14 cellular contexts compared by ENCODE assay signal in the genomic region with DNA sequence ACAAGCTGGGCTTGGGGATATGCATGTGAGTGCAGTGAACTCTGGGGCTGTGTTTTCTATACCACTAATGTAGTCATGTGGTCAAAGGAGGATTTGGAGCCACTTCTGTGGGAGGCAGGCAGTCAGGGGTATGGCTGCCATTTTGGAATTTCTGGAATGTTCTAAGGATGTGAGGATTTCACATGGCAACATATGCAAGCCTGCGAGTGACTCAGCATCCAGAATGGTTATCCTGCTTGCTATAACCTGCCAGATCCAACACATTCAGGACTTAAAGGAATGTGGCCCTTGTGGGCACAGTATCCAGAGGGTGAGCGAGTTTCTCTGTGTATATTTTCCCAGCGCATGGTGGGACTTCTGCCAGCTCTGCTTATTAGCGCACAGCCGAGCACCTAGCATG.
DNase-seq lines count a peak whose midpoint lies in the region; ATAC-seq, FAIRE-seq and TF ChIP-seq lines count a peak whose summit lies in the region.
"Had no signal": no experiment of that assay in that cellular context is flagged by ENCODE, and none has a peak within 500 bp of the region (broad histone marks: within the 10 kb centered on the region; RNA-seq: fewer than 3 reads in every experiment).

No MANE protein-coding gene starts in this region.

- no peak for TF ChIP-seq POLR2A in heart left ventricle (IDR thresholded peaks at IDR 0.05)

- no peaks in the 10 kb centered on the region for H3K4me1 ChIP-seq in heart left ventricle

- no peak overlapping the region for H3K4me3 Mint-ChIP-seq in activated naive CD4-positive, alpha-beta T cell treated with anti-CD3 and anti-CD28 coated beads, Interleukin-2, amount 10 ng/mL, durations not matched to agents 7 days and 5 days
- H3K4me3 Mint-ChIP-seq: B cell had no signal

- H3K9me3 Mint-ChIP-seq in activated naive CD4-positive, alpha-beta T cell treated with anti-CD3 and anti-CD28 coated beads, Interleukin-2, amount 10 ng/mL, durations not matched to agents 7 days and 5 days = no peaks in the 10 kb centered on the region

- no peaks in the 10 kb centered on the region for H3K27me3 Mint-ChIP-seq in activated naive CD4-positive, alpha-beta T cell treated with anti-CD3 and anti-CD28 coated beads, Interleukin-2, amount 10 ng/mL, durations not matched to agents 7 days and 5 days

- H3K36me3 Mint-ChIP-seq in activated naive CD4-positive, alpha-beta T cell treated with anti-CD3 and anti-CD28 coated beads, Interleukin-2, amount 10 ng/mL, durations not matched to agents 7 days and 5 days = no peaks in the 10 kb centered on the region

- in situ Hi-C loops in GM13976 (cut with MboI; ENCODE audit: low sequenced_read_pairs, unreplicated experiment) = no loop called here

- no peaks in the 10 kb centered on the region for H3K9me3 ChIP-seq in AG04450 (ENCODE audit: control insufficient read depth, insufficient read depth, low read length)
- no peaks in the 10 kb centered on the region for H3K9me3 ChIP-seq in heart left ventricle
- H3K9me3 ChIP-seq: ovary had no signal

- no peaks in the 10 kb centered on the region for H3K27me3 ChIP-seq in AG04450 (ENCODE audit: control insufficient read depth, insufficient read depth, low read length)
- H3K27me3 ChIP-seq in heart left ventricle = peaks cover 0 to 15% (median 0%) of the 10 kb centered on the region in 9 donors
- H3K27me3 ChIP-seq: ovary had no signal

- 84 to 88% (median 87%) methylated on average over 5 of the region's 5 CpGs for WGBS in heart left ventricle, 4 donors

- ATAC-seq in GM19324 (IDR thresholded peaks at IDR 0.05; ENCODE audit: low FRiP score, unreplicated experiment) = no peak
- ATAC-seq in heart left ventricle = no peak

- FAIRE-seq in HTR-8/SVneo (lab: Jason Lieb, UNC) = no peak
- FAIRE-seq: GM18507 had no signal

- H3K4me3 ChIP-seq in AG04450 (ENCODE audit: low read depth, low read length) (no peak overlapping the region), cardiac fibroblast (replicated peaks in 1 of 2; ENCODE audit: low read depth in 2 of 2, low read length in 2 of 2) (no peak overlapping the region), heart left ventricle (no peak overlapping the region)
- H3K4me3 ChIP-seq: ovary had no signal

- POLR2A ChIA-PET in AG04450 (lab: Yijun Ruan, JAX) = no interaction called here

- H3K27ac ChIP-seq in AG04450 (ENCODE audit: low read depth, low read length) = no peak overlapping the region
- H3K27ac ChIP-seq in heart left ventricle = no peak overlapping the region
- H3K27ac ChIP-seq: ovary, VCaP had no signal

- H3K36me3 ChIP-seq in heart left ventricle = no peaks in the 10 kb centered on the region
- H3K36me3 ChIP-seq: ovary had no signal

- intact Hi-C loops in heart left ventricle (cut with DNase I) = no loop called here

- DNase-seq in AG04450 (ENCODE audit: low read depth, low spot score) (peak; percentile 69), HTR-8/SVneo (ENCODE audit: insufficient read length, low spot score) (peak; percentile 39), cardiac fibroblast (ENCODE audit: low read depth in 2 of 2) (peak; percentile 36 to 74), iPS-NIHi7 (ENCODE audit: extremely low spot score) (peak; percentile 55), heart left ventricle (no peak), GM13976 (ENCODE audit: low spot score) (no peak)
- DNase-seq in activated naive CD4-positive, alpha-beta T cell treated with anti-CD3 and anti-CD28 coated beads, Interleukin-2, amount 10 ng/mL, durations not matched to agents 7 days and 5 days = no peak
- DNase-seq: aorta, ovary, SHP77 had no signal

- peaks cover 24% of the 10 kb centered on the region for H3K4me1 Mint-ChIP-seq in activated naive CD4-positive, alpha-beta T cell treated with anti-CD3 and anti-CD28 coated beads, Interleukin-2, amount 10 ng/mL, durations not matched to agents 7 days and 5 days

- CTCF ChIA-PET in AG04450 (lab: Charles Lee) = interaction anchor here (0.6 kb wide), 1 partner anchor 240 kb away, joined by 4 read pairs; no protein-coding TSS in a partner anchor
- CTCF ChIA-PET in activated naive CD4-positive, alpha-beta T cell treated with anti-CD3 and anti-CD28 coated beads, Interleukin-2, amount 10 ng/mL, durations not matched to agents 7 days and 5 days (lab: Charles Lee) = interaction anchor here (1.4 kb wide), 1 partner anchor 306 kb away, joined by 3 read pairs; no protein-coding TSS in a partner anchor

- TF ChIP-seq CTCF in AG04450 (IDR thresholded peaks at IDR 0.05; ENCODE audit: low read depth, low read length) = no peak
- TF ChIP-seq CTCF in cardiac fibroblast (IDR thresholded peaks at IDR 0.05; ENCODE audit: low read depth, low read length) = no peak
- no peak for TF ChIP-seq CTCF in heart left ventricle (IDR thresholded peaks at IDR 0.05)
- TF ChIP-seq CTCF in GM13976 (IDR thresholded peaks at IDR 0.05; ENCODE audit: borderline replicate concordance, control extremely low read depth, extremely low read depth, insufficient read depth, missing control alignments) = no peak

- H3K27ac Mint-ChIP-seq in activated naive CD4-positive, alpha-beta T cell treated with anti-CD3 and anti-CD28 coated beads, Interleukin-2, amount 10 ng/mL, durations not matched to agents 7 days and 5 days = no peak overlapping the region
- H3K27ac Mint-ChIP-seq: B cell had no signal

Comparison
In these comparisons a context has a peak if more than half of its experiments do, and no peak if none do; other contexts are left out.
1. DNase-seq: peak in AG04450 (single experiment), HTR-8/SVneo (single experiment), cardiac fibroblast (2 of 2) and iPS-NIHi7 (single experiment); none in heart left ventricle (0 of 5), activated naive CD4-positive, alpha-beta T cell treated with anti-CD3 and anti-CD28 coated beads, Interleukin-2, amount 10 ng/mL, durations not matched to agents 7 days and 5 days (single experiment) and GM13976 (single experiment).